15 cellular contexts compared by ENCODE assay signal in genomic region chr16:4859900-4860255, GRCh38. TPM values are rescaled to one million over a fixed set of nuclear protein-coding genes. Genes with fewer than 3 reads are reported as not detected.
DNase-seq lines count a peak whose midpoint lies in the region; ATAC-seq and TF ChIP-seq lines count a peak whose summit lies in the region.
"Had no signal": no experiment of that assay in that cellular context is flagged by ENCODE, and none has a peak within 500 bp of the region (broad histone marks: within the 10 kb centered on the region; RNA-seq: fewer than 3 reads in every experiment).

No MANE protein-coding gene starts in this region.

- H3K4me1 ChIP-seq in heart right ventricle = peaks cover 0 to 49% (median 21%) of the 10 kb centered on the region in 9 donors
- H3K4me1 ChIP-seq in left ventricle myocardium inferior = peaks cover 56% of the 10 kb centered on the region

- 68 to 78% methylated on average over 10 of the region's 10 CpGs for WGBS in heart right ventricle, 2 donors

- H3K27ac ChIP-seq in heart right ventricle = peak overlapping the region in 8 of 10 donors; percentile 17 to 65 (median 38)
- peak overlapping the region; percentile 65 for H3K27ac ChIP-seq in left ventricle myocardium inferior (replicated peaks)
- H3K27ac ChIP-seq: PC-9 had no signal

- H3K9me3 ChIP-seq in heart right ventricle (no peaks in the 10 kb centered on the region), left ventricle myocardium inferior (replicated peaks) (no peaks in the 10 kb centered on the region)

- intact Hi-C loops in heart right ventricle (cut with DNase I) = loop anchor here in 1 of 10 donors (10.0 kb wide), 1 partner anchor 55 kb away; the partner anchor contains the start of gene ROGDI
- intact Hi-C loops in Right ventricle myocardium inferior (cut with DNase I) = loop anchor here (5.0 to 10.0 kb wide), 2 partner anchors 97 to 125 kb away; partner anchors contain the start of genes ANKS3, DNAAF8 and SEC14L5
- intact Hi-C loops in left ventricle myocardium inferior (cut with micrococcal nuclease) = no loop called here

- H3K36me3 ChIP-seq in heart right ventricle (peaks cover 0 to 100% (median 53%) of the 10 kb centered on the region in 9 donors), left ventricle myocardium inferior (peaks cover 83% of the 10 kb centered on the region)

- H3K27me3 ChIP-seq in heart right ventricle = no peaks in the 10 kb centered on the region
- H3K27me3 ChIP-seq in left ventricle myocardium inferior (ENCODE audit: low read depth) = no peaks in the 10 kb centered on the region

- DNase-seq in heart right ventricle = no peak
- DNase-seq in Right ventricle myocardium inferior (ENCODE audit: missing footprints) = no peak
- DNase-seq in astrocyte of the spinal cord (ENCODE audit: low read depth, low spot score) = peak; percentile 64
- no peak for DNase-seq in left ventricle myocardium inferior
- no peak for DNase-seq in left lobe of liver (ENCODE audit: low spot score)
- no peak for DNase-seq in COR-L47 (lab: John Stamatoyannopoulos, UW)
- DNase-seq in NCI-H69 (lab: John Stamatoyannopoulos, UW) = no peak
- DNase-seq: ACHN; activated CD4-positive, alpha-beta T cell treated with anti-CD3 and anti-CD28 coated beads for 36 hours; cortex of kidney; hypothalamus; NCI-H510A treated with DMSO at 0.1 percent for 48 hours; PC-9; stimulated activated CD4-positive, alpha-beta T cell treated with anti-CD3 and anti-CD28 coated beads, Interleukin-1b, Interleukin-23, amount 100 ng/mL, for 48 hours had no signal

- ATAC-seq in heart right ventricle (peak in 6 of 8 donors; percentile 54 to 76 (median 64)), Right ventricle myocardium inferior (no peak), GM19351 (IDR thresholded peaks at IDR 0.05; ENCODE audit: unreplicated experiment) (no peak), left lobe of liver (no peak)
- ATAC-seq: activated CD4-positive, alpha-beta T cell treated with anti-CD3 and anti-CD28 coated beads for 36 hours had no signal

- no peak for TF ChIP-seq CTCF in heart right ventricle (IDR thresholded peaks at IDR 0.05)
- no peak for TF ChIP-seq CTCF in astrocyte of the spinal cord (IDR thresholded peaks at IDR 0.05; ENCODE audit: low read depth, low read length)
- TF ChIP-seq CTCF in left ventricle myocardium inferior (IDR thresholded peaks at IDR 0.05; ENCODE audit: borderline replicate concordance) = no peak

- H3K4me3 ChIP-seq in heart right ventricle = no peak overlapping the region
- H3K4me3 ChIP-seq in astrocyte of the spinal cord (ENCODE audit: low read depth, low read length) = no peak overlapping the region
- H3K4me3 ChIP-seq in left ventricle myocardium inferior = no peak overlapping the region
- H3K4me3 ChIP-seq: PC-9 had no signal

- in situ Hi-C loops in astrocyte of the spinal cord (cut with HindIII; ENCODE audit: low sequenced_read_pairs) = no loop called here

RNA-seq across cellular contexts. Expression of gene UBN1, which starts 12.6 kb away (rescaled TPM):
- total RNA-seq in heart right ventricle (10 to 100 TPM; 28.1 to 56.9 (median 31.1) TPM), Right ventricle myocardium inferior (45.2 TPM), left ventricle myocardium inferior (41.1 TPM), left lobe of liver (18.9 TPM)
- polyA plus RNA-seq in heart right ventricle = 10 to 100 TPM; 11.3 to 16.5 TPM

RNA-seq across cellular contexts. Expression of gene GLYR1, which starts 12.8 kb away (rescaled TPM):
- total RNA-seq in heart right ventricle (100 to 1,000 TPM in 1 of 10 donors, 10 to 100 TPM in 9; 70.9 to 105 (median 75.1) TPM), Right ventricle myocardium inferior (88.8 TPM), left ventricle myocardium inferior (86.7 TPM), left lobe of liver (47.1 TPM)
- 10 to 100 TPM; 36.5 to 56.3 TPM for polyA plus RNA-seq in heart right ventricle

RNA-seq across cellular contexts. Expression of gene ROGDI, which starts 57.4 kb away (rescaled TPM):
- total RNA-seq in heart right ventricle (100 to 1,000 TPM in 4 of 10 donors, 10 to 100 TPM in 6; 77.6 to 123 (median 96.9) TPM), Right ventricle myocardium inferior (102 TPM), left ventricle myocardium inferior (97.4 TPM), left lobe of liver (21.5 TPM)
- polyA plus RNA-seq in heart right ventricle = 100 to 1,000 TPM in 1 of 2 donors, 10 to 100 TPM in 1; 44.1 to 148 TPM

Comparison
In these comparisons a context has a peak if more than half of its experiments do, and no peak if none do; other contexts are left out.
1. ATAC-seq: peak in heart right ventricle (6 of 8); none in Right ventricle myocardium inferior (single experiment), GM19351 (single experiment) and left lobe of liver (single experiment).